ENCODE assay signal across 23 cellular contexts in the genomic region with DNA sequence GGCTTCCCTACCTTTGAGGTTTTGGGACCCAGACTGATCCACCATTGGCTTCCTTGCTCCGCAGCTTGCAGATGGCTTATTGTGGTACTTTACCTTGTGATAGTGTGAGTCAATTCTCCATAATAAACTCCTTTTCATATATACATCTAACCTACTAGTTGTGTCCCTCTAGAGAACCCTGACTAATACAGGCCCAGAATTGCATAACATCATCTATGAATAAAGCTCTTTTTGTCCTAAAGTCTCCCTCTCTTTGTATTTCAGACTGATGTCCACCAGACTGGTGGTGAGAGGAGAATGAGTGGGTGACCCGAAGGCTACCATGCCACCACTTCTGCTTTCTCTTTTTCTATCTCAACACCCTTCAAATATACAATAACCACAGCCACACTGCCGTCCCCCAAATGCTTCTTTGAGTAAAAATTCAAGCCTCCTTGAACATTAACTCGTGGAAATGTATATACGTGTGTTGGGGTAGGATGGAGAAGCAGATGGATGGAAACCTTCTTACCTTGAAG.
"Had no signal": no experiment of that assay in that cellular context is flagged by ENCODE, and none has a peak within 500 bp of the region (broad histone marks: within the 10 kb centered on the region; RNA-seq: fewer than 3 reads in every experiment).

No MANE protein-coding gene starts in this region.

- H3K4me3 Mint-ChIP-seq: activated CD8-positive, alpha-beta T cell treated with anti-CD3 and anti-CD28 coated beads, Interleukin-2, amount 10 ng/mL, durations not matched to agents 7 days and 5 days; activated naive CD4-positive, alpha-beta T cell treated with anti-CD3 and anti-CD28 coated beads, Interleukin-2, amount 50 U/mL, for 24 hours; central memory CD8-positive, alpha-beta T cell; T-helper 1 cell treated with Interleukin-12 subunit alpha and Interleukin-12 subunit beta and Interleukin-4 antibody, amounts not matched to agents 30 μg/mL and 1 μg/mL, for 36 hours had no signal

- H3K27ac Mint-ChIP-seq: activated CD8-positive, alpha-beta T cell treated with anti-CD3 and anti-CD28 coated beads, Interleukin-2, amount 10 ng/mL, durations not matched to agents 7 days and 5 days; activated naive CD4-positive, alpha-beta T cell treated with anti-CD3 and anti-CD28 coated beads, Interleukin-2, amount 50 U/mL, for 24 hours; T-helper 1 cell treated with Interleukin-12 subunit alpha and Interleukin-12 subunit beta and Interleukin-4 antibody, amounts not matched to agents 30 μg/mL and 1 μg/mL, for 36 hours had no signal

- H3K4me3 ChIP-seq: SJCRH30 had no signal

- H3K27me3 ChIP-seq: SJCRH30 had no signal

- H3K9me3 ChIP-seq: SJCRH30 had no signal

- H3K36me3 Mint-ChIP-seq: activated naive CD4-positive, alpha-beta T cell treated with anti-CD3 and anti-CD28 coated beads, Interleukin-2, amount 50 U/mL, for 24 hours had no signal

- H3K36me3 ChIP-seq: SJCRH30 had no signal

- H3K4me1 Mint-ChIP-seq: activated naive CD4-positive, alpha-beta T cell treated with anti-CD3 and anti-CD28 coated beads, Interleukin-2, amount 50 U/mL, for 24 hours; central memory CD8-positive, alpha-beta T cell had no signal

- H3K4me1 ChIP-seq: SJCRH30 had no signal

- ATAC-seq: activated CD4-positive, CD25-positive, alpha-beta regulatory T cell treated with anti-CD3 and anti-CD28 coated beads, Interleukin-2, amount 50 U/mL, for 24 hours; activated CD8-positive, alpha-beta T cell treated with anti-CD3 and anti-CD28 coated beads, Interleukin-2, amount 10 ng/mL, durations not matched to agents 7 days and 5 days; Panc1 had no signal

- H3K9me3 Mint-ChIP-seq: activated naive CD4-positive, alpha-beta T cell treated with anti-CD3 and anti-CD28 coated beads, Interleukin-2, amount 50 U/mL, for 24 hours; central memory CD8-positive, alpha-beta T cell; T-helper 1 cell treated with Interleukin-12 subunit alpha and Interleukin-12 subunit beta and Interleukin-4 antibody, amounts not matched to agents 30 μg/mL and 1 μg/mL, for 36 hours had no signal

- DNase-seq: activated CD4-positive, alpha-beta T cell treated with anti-CD3 and anti-CD28 coated beads for 4 hours; activated CD4-positive, alpha-beta T cell treated with anti-CD3 and anti-CD28 coated beads, Interleukin-2, amount 50 U/mL, for 4 hours; activated CD8-positive, alpha-beta memory T cell treated with anti-CD3 and anti-CD28 coated beads, Interleukin-2, amount 50 U/mL, for 48 hours; activated CD8-positive, alpha-beta T cell treated with anti-CD3 and anti-CD28 coated beads, Interleukin-2, amount 10 ng/mL, durations not matched to agents 7 days and 5 days; activated effector memory CD4-positive, alpha-beta T cell treated with Interleukin-2 at 50 U/mL for 16 hours; activated naive CD4-positive, alpha-beta T cell; activated T-cell treated with anti-CD3 and anti-CD28 coated beads, Interleukin-2, amount 50 U/mL, for 1 hour; aorta; Kasumi-1; NCI-H1092; NCI-H2029; NCI-H345; NCI-H510A; NCI-H526 treated with DMSO at 0.1 percent for 48 hours; NCI-H82; Right ventricle myocardium superior; SJCRH30 had no signal

- H3K27ac ChIP-seq: RWPE1, SJCRH30 had no signal
